In genomic region chr10:126205482-126206210, GRCh38 we compare ENCODE assay signal across 17 cellular contexts.
DNase-seq lines count a peak whose midpoint lies in the region; ATAC-seq, FAIRE-seq and TF ChIP-seq lines count a peak whose summit lies in the region.
"Had no signal": no experiment of that assay in that cellular context is flagged by ENCODE, and none has a peak within 500 bp of the region (broad histone marks: within the 10 kb centered on the region; RNA-seq: fewer than 3 reads in every experiment).

No MANE protein-coding gene starts in this region.

- DNase-seq in OCI-M1 (lab: John Stamatoyannopoulos, UW) (peak; percentile 58), RCC 7860 (ENCODE audit: low spot score) (no peak), chondrocyte (ENCODE audit: low spot score) (no peak), osteoblast (ENCODE audit: insufficient read length, low spot score, missing footprints) (no peak)
- DNase-seq in stimulated activated CD4-positive, alpha-beta T cell treated with anti-CD3 and anti-CD28 coated beads, Interleukin-4, amount 100 ng/mL, for 4 hours = no peak
- no peak for DNase-seq in activated CD4-positive, CD25-positive, alpha-beta regulatory T cell (lab: John Stamatoyannopoulos, UW)
- DNase-seq: 8988T; CD8-positive, alpha-beta T cell; H9 had no signal

- H3K9me3 ChIP-seq in osteoblast (ENCODE audit: low read depth, low read length) = no peaks in the 10 kb centered on the region
- H3K9me3 ChIP-seq: BLaER1 treated with 17β-estradiol and CSF1 and Interleukin-3, amounts not matched to agents 10 nM and 100 nM had no signal

- no peak overlapping the region for H3K4me3 ChIP-seq in osteoblast (ENCODE audit: insufficient read depth, low read length)
- H3K4me3 ChIP-seq: BLaER1 treated with 17β-estradiol and CSF1 and Interleukin-3, amounts not matched to agents 10 nM and 100 nM had no signal

- H3K4me1 ChIP-seq in osteoblast (ENCODE audit: insufficient read depth, low read length) = peaks cover 77% of the 10 kb centered on the region
- H3K4me1 ChIP-seq: BLaER1 treated with 17β-estradiol and CSF1 and Interleukin-3, amounts not matched to agents 10 nM and 100 nM had no signal

- peak overlapping the region; percentile 94 for H3K27ac Mint-ChIP-seq in chondrocyte (ENCODE audit: unreplicated experiment)
- H3K27ac Mint-ChIP-seq: B cell; CD8-positive, alpha-beta T cell; H9 had no signal

- peaks cover 10% of the 10 kb centered on the region for H3K36me3 ChIP-seq in osteoblast (ENCODE audit: insufficient read depth, low read length)
- H3K36me3 ChIP-seq: BLaER1 treated with 17β-estradiol and CSF1 and Interleukin-3, amounts not matched to agents 10 nM and 100 nM had no signal

- no peak overlapping the region for H3K4me2 ChIP-seq in osteoblast (ENCODE audit: insufficient read depth, low read length)
- H3K4me2 ChIP-seq: BLaER1 treated with 17β-estradiol and CSF1 and Interleukin-3, amounts not matched to agents 10 nM and 100 nM had no signal

- no peak for TF ChIP-seq CTCF in chondrocyte (IDR thresholded peaks at IDR 0.05)
- no peak for TF ChIP-seq CTCF in osteoblast (IDR thresholded peaks at IDR 0.05; ENCODE audit: extremely low read depth, low read depth, low read length)

- no peaks in the 10 kb centered on the region for H3K27me3 Mint-ChIP-seq in chondrocyte (ENCODE audit: low read depth)
- H3K27me3 Mint-ChIP-seq: B cell had no signal

- peaks cover 3% of the 10 kb centered on the region for H3K9me3 Mint-ChIP-seq in chondrocyte (ENCODE audit: low read depth)
- H3K9me3 Mint-ChIP-seq: CD8-positive, alpha-beta T cell had no signal

- H3K79me2 ChIP-seq in osteoblast (ENCODE audit: insufficient read depth, low read length) = peaks cover 37% of the 10 kb centered on the region

- no peaks in the 10 kb centered on the region for H3K27me3 ChIP-seq in osteoblast (ENCODE audit: insufficient read depth, low read length)
- H3K27me3 ChIP-seq: BLaER1 treated with 17β-estradiol and CSF1 and Interleukin-3, amounts not matched to agents 10 nM and 100 nM had no signal

- H3K4me1 Mint-ChIP-seq in chondrocyte (ENCODE audit: low read depth) = peaks cover 98% of the 10 kb centered on the region
- H3K4me1 Mint-ChIP-seq: B cell, H9 had no signal

- H3K27ac ChIP-seq in osteoblast (ENCODE audit: low read depth, low read length) = peak overlapping the region; percentile 95
- H3K27ac ChIP-seq: BLaER1 treated with 17β-estradiol and CSF1 and Interleukin-3, amounts not matched to agents 10 nM and 100 nM; HL-60 had no signal

- no peak for ATAC-seq in HG02798 (IDR thresholded peaks at IDR 0.05; ENCODE audit: poor library complexity, unreplicated experiment)
- ATAC-seq: CD8-positive, alpha-beta T cell had no signal

- no peak overlapping the region for H3K4me3 Mint-ChIP-seq in chondrocyte (ENCODE audit: unreplicated experiment)
- H3K4me3 Mint-ChIP-seq: B cell; CD8-positive, alpha-beta T cell; H9 had no signal

- peaks cover 3% of the 10 kb centered on the region for H3K36me3 Mint-ChIP-seq in chondrocyte (ENCODE audit: low read depth)
- H3K36me3 Mint-ChIP-seq: CD8-positive, alpha-beta T cell had no signal

- H4K20me1 ChIP-seq in osteoblast (ENCODE audit: insufficient read depth, low read length) = no peaks in the 10 kb centered on the region
- H4K20me1 ChIP-seq: BLaER1 treated with 17β-estradiol and CSF1 and Interleukin-3, amounts not matched to agents 10 nM and 100 nM had no signal

- FAIRE-seq in RCC 7860 (lab: Jason Lieb, UNC) = peak; percentile 27
- FAIRE-seq: G401.6, GM12891, GM19239, H1 had no signal

- no peak overlapping the region for H2AFZ ChIP-seq in osteoblast (ENCODE audit: low read length)
